8 cellular contexts compared by ENCODE assay signal in genomic region chrX:106611682-106612402, GRCh38. TPM values are rescaled to one million over a fixed set of nuclear protein-coding genes. Genes with fewer than 3 reads are reported as not detected.
DNase-seq lines count a peak whose midpoint lies in the region; ATAC-seq and TF ChIP-seq lines count a peak whose summit lies in the region.

Gene RADX (plus strand): TSS chrX:106611978. CDS start chrX:106612081, 103 bp downstream.

- DNase-seq in NCI-H1930 (lab: John Stamatoyannopoulos, UW), result peak; percentile 67 to 70
- peak; percentile 1 for DNase-seq in cerebellar cortex (ENCODE audit: low spot score)
- peak; percentile 42 for DNase-seq in kidney epithelial cell (ENCODE audit: low read depth)
- DNase-seq in stimulated activated CD4-positive, alpha-beta T cell treated with anti-CD3 and anti-CD28 coated beads, Interleukin-15, amount 100 ng/mL, for 24 hours, result peak; percentile 88
- no peak for DNase-seq in DMS114 treated with DMSO at 0.1 percent for 48 hours (lab: John Stamatoyannopoulos, UW; ENCODE audit: unreplicated experiment)

- peak within 1 kb of the TSS; percentile 65 for H3K4me3 ChIP-seq in kidney epithelial cell (ENCODE audit: low read depth, low read length)

- peak; percentile 52 for TF ChIP-seq POLR2A in GM15510 (IDR thresholded peaks at IDR 0.05; ENCODE audit: borderline replicate concordance, extremely low read depth, insufficient read length)

- peak; percentile 99 for ATAC-seq in HG02642 (IDR thresholded peaks at IDR 0.05; ENCODE audit: poor library complexity, unreplicated experiment)
- ATAC-seq in activated CD4-positive, CD25-positive, alpha-beta regulatory T cell treated with anti-CD3 and anti-CD28 coated beads, Interleukin-2, amount 50 U/mL, for 24 hours, result peak; percentile 95

- peaks cover 2% of the 10 kb centered on the region for H3K27me3 ChIP-seq in kidney epithelial cell (ENCODE audit: control insufficient read depth, insufficient read depth, low read length)

- H3K36me3 ChIP-seq in kidney epithelial cell (ENCODE audit: control insufficient read depth, insufficient read depth, low read length), result no peaks in the 10 kb centered on the region

- TF ChIP-seq CTCF in kidney epithelial cell (IDR thresholded peaks at IDR 0.05; ENCODE audit: insufficient read depth, low read length, poor library complexity, severe bottlenecking), result no peak

RNA-seq across cellular contexts. Expression of gene RADX, which starts in this region (rescaled TPM):
- 3.6 and 10.0 TPM in 2 replicates for total RNA-seq in kidney epithelial cell
